8 cellular contexts compared by ENCODE assay signal in genomic region chr2:240513544-240514287, GRCh38. TPM values are rescaled to one million over a fixed set of nuclear protein-coding genes. Genes with fewer than 3 reads are reported as not detected.
DNase-seq lines count a peak whose midpoint lies in the region; ATAC-seq, FAIRE-seq and TF ChIP-seq lines count a peak whose summit lies in the region.

No MANE protein-coding gene starts in this region.

- peak overlapping the region in 8 of 10 donors; percentile 13 to 82 (median 51) for H3K27ac Mint-ChIP-seq in naive thymus-derived CD8-positive, alpha-beta T cell
- H3K27ac Mint-ChIP-seq in stimulated activated effector memory CD8-positive, alpha-beta T cell treated with anti-CD3 and anti-CD28 coated beads, Interleukin-12 subunit alpha, Interleukin-12 subunit beta, amount 100 ng/mL, for 72 hours = peak overlapping the region; percentile 91

- H3K4me1 ChIP-seq in A549 (no peaks in the 10 kb centered on the region), OCI-LY1 (ENCODE audit: insufficient read depth, low read length, severe bottlenecking) (no peaks in the 10 kb centered on the region)

- H3K9me3 Mint-ChIP-seq in naive thymus-derived CD8-positive, alpha-beta T cell = no peaks in the 10 kb centered on the region
- H3K9me3 Mint-ChIP-seq in stimulated activated effector memory CD8-positive, alpha-beta T cell treated with anti-CD3 and anti-CD28 coated beads, Interleukin-12 subunit alpha, Interleukin-12 subunit beta, amount 100 ng/mL, for 72 hours = no peaks in the 10 kb centered on the region

- 66% methylated on average over 13 of the region's 13 CpGs for WGBS in A549 (ENCODE audit: missing lambda C conversion rate)

- H3K4me3 Mint-ChIP-seq in naive thymus-derived CD8-positive, alpha-beta T cell = peak overlapping the region in 1 of 10 donors; percentile 48
- H3K4me3 Mint-ChIP-seq in stimulated activated effector memory CD8-positive, alpha-beta T cell treated with anti-CD3 and anti-CD28 coated beads, Interleukin-12 subunit alpha, Interleukin-12 subunit beta, amount 100 ng/mL, for 72 hours = peak overlapping the region; percentile 40

- H3K36me3 Mint-ChIP-seq in naive thymus-derived CD8-positive, alpha-beta T cell = peaks cover 3 to 15% (median 9%) of the 10 kb centered on the region in 3 donors
- H3K36me3 Mint-ChIP-seq in stimulated activated effector memory CD8-positive, alpha-beta T cell treated with anti-CD3 and anti-CD28 coated beads, Interleukin-12 subunit alpha, Interleukin-12 subunit beta, amount 100 ng/mL, for 72 hours = no peaks in the 10 kb centered on the region

- peaks cover 8 to 16% (median 13%) of the 10 kb centered on the region in 4 donors for H3K4me1 Mint-ChIP-seq in naive thymus-derived CD8-positive, alpha-beta T cell
- peaks cover 27% of the 10 kb centered on the region for H3K4me1 Mint-ChIP-seq in stimulated activated effector memory CD8-positive, alpha-beta T cell treated with anti-CD3 and anti-CD28 coated beads, Interleukin-12 subunit alpha, Interleukin-12 subunit beta, amount 100 ng/mL, for 72 hours

- peak; percentile 86 to 96; a peak in 5 of 6 replicates for ATAC-seq in A549
- peak; percentile 98 for ATAC-seq in GM18511 (IDR thresholded peaks at IDR 0.05; ENCODE audit: unreplicated experiment)
- ATAC-seq in HG02981 (IDR thresholded peaks at IDR 0.05; ENCODE audit: unreplicated experiment) = peak; percentile 97
- ATAC-seq in naive thymus-derived CD8-positive, alpha-beta T cell = peak; percentile 99 to 100
- peak; percentile 98 for ATAC-seq in stimulated activated effector memory CD8-positive, alpha-beta T cell treated with anti-CD3 and anti-CD28 coated beads, Interleukin-12 subunit alpha, Interleukin-12 subunit beta, amount 100 ng/mL, for 72 hours

- H3K36me3 ChIP-seq in OCI-LY1 (ENCODE audit: insufficient read depth, low read length) = no peaks in the 10 kb centered on the region; the same call in 1 of the 2 replicates

- H3K79me2 ChIP-seq in OCI-LY1 (ENCODE audit: insufficient read depth, low read length) = no peaks in the 10 kb centered on the region

- POLR2A ChIA-PET in A549 (lab: Yijun Ruan, JAX) = interaction anchor here (1.2 kb wide), 1 partner anchor 47 kb away, joined by 3 read pairs; no protein-coding TSS in a partner anchor
- POLR2A ChIA-PET in naive thymus-derived CD8-positive, alpha-beta T cell (lab: Charles Lee) = interaction anchor here (0.6 to 2.0 kb wide), 6 partner anchors 45 to 594 kb away, joined by 3 to 14 read pairs (median 3); partner anchors contain the start of gene CAPN10

- H4K20me1 ChIP-seq in OCI-LY1 (ENCODE audit: insufficient read depth, low read length) = no peaks in the 10 kb centered on the region

- H3K9me3 ChIP-seq in A549 (no peaks in the 10 kb centered on the region), OCI-LY1 (ENCODE audit: low read length) (no peaks in the 10 kb centered on the region)

- H3K9me2 ChIP-seq in OCI-LY1 (ENCODE audit: low read depth, low read length) = no peaks in the 10 kb centered on the region

- no peak overlapping the region for H3K4me3 ChIP-seq in A549
- H3K4me3 ChIP-seq in OCI-LY1 (ENCODE audit: low read depth, low read length, poor library complexity, severe bottlenecking) = no peak overlapping the region
- no peak overlapping the region for H3K4me3 ChIP-seq in epithelial cell of proximal tubule (ENCODE audit: low read depth, low read length)

- TF ChIP-seq RAD21 in A549 (conservative IDR thresholded peaks at IDR 0.05 in 1 of 2, IDR thresholded peaks at IDR 0.05 in 1 of 2) = peak; percentile 58

- H3F3A ChIP-seq in OCI-LY1 (ENCODE audit: insufficient read depth, low read length) = no peaks in the 10 kb centered on the region

- no peak for FAIRE-seq in A549 (lab: Jason Lieb, UNC)

- DNase-seq in A549 (ENCODE audit: low read depth in 1 of 2, low spot score in 1 of 2) = peak; percentile 68 to 70
- peak; percentile 90 for DNase-seq in activated CD8-positive, alpha-beta memory T cell treated with anti-CD3 and anti-CD28 coated beads, Interleukin-2, amount 50 U/mL, for 48 hours
- DNase-seq in epithelial cell of proximal tubule (ENCODE audit: low read depth) = peak; percentile 15
- DNase-seq in naive thymus-derived CD8-positive, alpha-beta T cell = peak; percentile 67 to 89 (median 75)
- DNase-seq in stimulated activated effector memory CD8-positive, alpha-beta T cell treated with anti-CD3 and anti-CD28 coated beads, Interleukin-12 subunit alpha, Interleukin-12 subunit beta, amount 100 ng/mL, for 72 hours (ENCODE audit: low spot score in 2 of 2) = peak; percentile 82 to 91

- TF ChIP-seq EP300 in A549 (IDR thresholded peaks at IDR 0.05) = no peak

- H3K27me3 Mint-ChIP-seq in naive thymus-derived CD8-positive, alpha-beta T cell = peaks cover 0 to 4% (median 0%) of the 10 kb centered on the region in 5 donors

- no peak overlapping the region for H3K4me2 ChIP-seq in A549
- no peak overlapping the region for H3K4me2 ChIP-seq in OCI-LY1 (ENCODE audit: low read length)

- no peak for TF ChIP-seq POLR2A in A549 (IDR thresholded peaks at IDR 0.05; ENCODE audit: low read length)

- TF ChIP-seq CTCF in A549 (IDR thresholded peaks at IDR 0.05) = peak; percentile 45; the same call in 2 of the 3 replicates
- peak; percentile 94 for TF ChIP-seq CTCF in OCI-LY1 (IDR thresholded peaks at IDR 0.05; ENCODE audit: low read length)
- TF ChIP-seq CTCF in epithelial cell of proximal tubule (conservative IDR thresholded peaks at IDR 0.05; ENCODE audit: low read depth, low read length) = peak; percentile 93

- H2AFZ ChIP-seq in OCI-LY1 (ENCODE audit: low read length) = no peak overlapping the region

- H3K9ac ChIP-seq in OCI-LY1 (ENCODE audit: low read length) = no peak overlapping the region

- CTCF ChIA-PET in A549 (lab: Yijun Ruan, JAX) = interaction anchor here (0.6 to 1.8 kb wide), 12 partner anchors 9 to 1662 kb away, joined by 3 to 6 read pairs (median 4); partner anchors contain the start of gene CAPN10

- no peaks in the 10 kb centered on the region for H3K27me3 ChIP-seq in OCI-LY1 (ENCODE audit: insufficient read depth, low read length)

- H3K27ac ChIP-seq in A549 (no peak overlapping the region), OCI-LY1 (ENCODE audit: low read depth, low read length, poor library complexity, severe bottlenecking) (no peak overlapping the region)

TF ChIP-seq in A549, 52 proteins besides CTCF, POLR2A, EP300 and RAD21:
- peak; percentile 45; the same call in 2 of the 3 replicates for TF ChIP-seq SMC3 (IDR thresholded peaks at IDR 0.05)
- TF ChIP-seq HES2 (IDR thresholded peaks at IDR 0.05) = no peak
- TF ChIP-seq POLR2AphosphoS2 (conservative IDR thresholded peaks at IDR 0.05; ENCODE audit: low read length) = no peak
- no peak for TF ChIP-seq FOSB (CRISPR knock-in tag; IDR thresholded peaks at IDR 0.05)

RNA-seq across cellular contexts. Expression of gene ANKMY1, which starts 44.1 kb away (rescaled TPM):
- polyA plus RNA-seq in A549 (2011; rRNA removed) (16.5 and 18.9 TPM in 2 replicates), A549 (2017; fragmentation: RNase III; extraction: RNeasy Plus Mini Kit Qiagen cat#74134 plus additional on column Dnase treatment) (10.6 to 13.4 TPM (median 12.0 TPM) in 3 replicates)
- polyA plus RNA-seq in A549 (2012; cell fraction: cytosol; rRNA removed) = 19.6 and 22.0 TPM in 2 replicates
- 52.7 and 56.8 TPM in 2 replicates for polyA plus RNA-seq in A549 (2012; cell fraction: nucleus; rRNA removed)
- 42.4 and 55.2 TPM in 2 replicates for polyA minus RNA-seq in A549 (2011; rRNA and poly(A)+ RNA removed)
- 4.0 and 9.1 TPM in 2 replicates for total RNA-seq in epithelial cell of proximal tubule
- total RNA-seq in naive thymus-derived CD8-positive, alpha-beta T cell = 10 to 100 TPM; 69.1 to 69.7 TPM
- polyA plus RNA-seq in naive thymus-derived CD8-positive, alpha-beta T cell = 10 to 100 TPM in 2 of 3 donors, 1 to 10 TPM in 1; 9.1 to 16.8 (median 10.3) TPM

RNA-seq across cellular contexts. Expression of gene DUSP28, which starts 46.4 kb away (rescaled TPM):
- polyA plus RNA-seq in A549 (2011; rRNA removed) (11.8 and 14.3 TPM in 2 replicates), A549 (2017; fragmentation: RNase III; extraction: RNeasy Plus Mini Kit Qiagen cat#74134 plus additional on column Dnase treatment) (5.2 to 5.8 TPM (median 5.6 TPM) in 3 replicates)
- 6.8 and 8.6 TPM in 2 replicates for polyA plus RNA-seq in A549 (2012; cell fraction: cytosol; rRNA removed)
- polyA plus RNA-seq in A549 (2012; cell fraction: nucleus; rRNA removed) = 7.9 and 8.2 TPM in 2 replicates
- polyA minus RNA-seq in A549 (2011; rRNA and poly(A)+ RNA removed) = 5.4 and 6.1 TPM in 2 replicates
- 2.0 and 6.3 TPM in 2 replicates for total RNA-seq in epithelial cell of proximal tubule
- total RNA-seq in naive thymus-derived CD8-positive, alpha-beta T cell = 10 to 100 TPM; 23.2 to 24.0 TPM
- polyA plus RNA-seq in naive thymus-derived CD8-positive, alpha-beta T cell = 10 to 100 TPM; 18.8 to 23.9 (median 22.9) TPM

RNA-seq across cellular contexts. Expression of gene RNPEPL1, which starts 54.6 kb away (rescaled TPM):
- polyA plus RNA-seq in A549 (2011; rRNA removed) (9.2 and 20.0 TPM in 2 replicates), A549 (2017; fragmentation: RNase III; extraction: RNeasy Plus Mini Kit Qiagen cat#74134 plus additional on column Dnase treatment) (23.7 to 26.4 TPM (median 26.3 TPM) in 3 replicates)
- polyA plus RNA-seq in A549 (2012; cell fraction: cytosol; rRNA removed) = 20.3 and 33.9 TPM in 2 replicates
- 87.4 and 124 TPM in 2 replicates for polyA plus RNA-seq in A549 (2012; cell fraction: nucleus; rRNA removed)
- polyA minus RNA-seq in A549 (2011; rRNA and poly(A)+ RNA removed) = 24.9 and 34.2 TPM in 2 replicates
- 31.2 and 53.4 TPM in 2 replicates for total RNA-seq in epithelial cell of proximal tubule
- 100 to 1,000 TPM; 121 to 123 TPM for total RNA-seq in naive thymus-derived CD8-positive, alpha-beta T cell
- 10 to 100 TPM; 17.8 to 67.0 (median 39.8) TPM for polyA plus RNA-seq in naive thymus-derived CD8-positive, alpha-beta T cell

Comparison
In these comparisons a context has a peak if more than half of its experiments do, and no peak if none do; other contexts are left out.
1. DNase-seq: peak in every context shown above with its lines; median percentile 90 in activated CD8-positive, alpha-beta memory T cell treated with anti-CD3 and anti-CD28 coated beads, Interleukin-2, amount 50 U/mL, for 48 hours; 86 in stimulated activated effector memory CD8-positive, alpha-beta T cell treated with anti-CD3 and anti-CD28 coated beads, Interleukin-12 subunit alpha, Interleukin-12 subunit beta, amount 100 ng/mL, for 72 hours; 75 in naive thymus-derived CD8-positive, alpha-beta T cell; 69 in A549; 15 in epithelial cell of proximal tubule.